In the genomic region with DNA sequence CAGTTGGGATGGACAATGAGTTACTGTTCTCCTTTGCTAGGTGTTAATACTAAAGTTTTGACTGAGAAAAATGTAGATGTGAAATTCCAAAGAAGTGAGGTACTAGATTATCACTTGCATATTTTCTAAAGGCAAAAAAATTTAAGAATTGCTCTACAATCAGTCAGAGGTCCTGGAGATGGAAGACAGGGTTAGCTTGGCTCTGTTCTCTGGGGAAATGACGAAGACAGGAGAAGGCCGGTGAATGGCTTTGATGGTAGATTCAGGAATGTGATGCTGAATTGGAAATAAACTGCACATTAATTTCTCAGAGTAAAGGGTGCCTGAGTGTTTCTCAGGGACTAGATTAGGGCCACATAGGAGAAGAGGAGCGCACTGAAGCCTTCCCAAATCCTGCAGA, we compare ENCODE assay signal across 34 cellular contexts.
"Had no signal": no experiment of that assay in that cellular context is flagged by ENCODE, and none has a peak within 500 bp of the region (broad histone marks: within the 10 kb centered on the region; RNA-seq: fewer than 3 reads in every experiment).

No MANE protein-coding gene starts in this region.

- H3K79me2 ChIP-seq: hepatocyte had no signal

- H2AFZ ChIP-seq: hepatocyte had no signal

- H3K9me3 ChIP-seq: ascending aorta, esophagus muscularis mucosa, gastrocnemius medialis had no signal

- FAIRE-seq: bronchial epithelial cell had no signal

- H3K9me3 Mint-ChIP-seq: activated CD4-positive, alpha-beta memory T cell treated with anti-CD3 and anti-CD28 coated beads for 36 hours; activated naive CD8-positive, alpha-beta T cell treated with anti-CD3 and anti-CD28 coated beads, Interleukin-2, amount 10 ng/mL, durations not matched to agents 7 days and 5 days; activated T-helper 17 cell treated with anti-CD3 and anti-CD28 coated beads, Interleukin-2, amount 50 U/mL, for 72 hours; central memory CD8-positive, alpha-beta T cell; dendritic cell treated with granulocyte-macrophage colony-stimulating factor and Interleukin-4, amounts not matched to agents 40 ng/mL and 50 ng/mL, for 4 days; T-helper 2 cell treated with Interferon-gamma antibody and Interleukin-4, amounts not matched to agents 5 μg/mL and 100 μg/mL, for 36 hours had no signal

- H3K4me2 ChIP-seq: hepatocyte had no signal

- DNase-seq: activated CD4-positive, alpha-beta memory T cell treated with anti-CD3 and anti-CD28 coated beads for 36 hours; activated CD4-positive, alpha-beta T cell treated with anti-CD3 and anti-CD28 coated beads for 36 hours; activated CD4-positive, alpha-beta T cell treated with anti-CD3 and anti-CD28 coated beads, Interleukin-2, amount 10 ng/mL, durations not matched to agents 24 days and 14 days; activated CD4-positive, CD25-positive, alpha-beta regulatory T cell; activated CD4-positive, CD25-positive, alpha-beta regulatory T cell treated with anti-CD3 and anti-CD28 coated beads, Interleukin-2, amount 50 U/mL, for 72 hours; activated CD8-positive, alpha-beta memory T cell treated with anti-CD3 and anti-CD28 coated beads, Interleukin-2, amount 10 ng/mL, durations not matched to agents 7 days and 5 days; activated CD8-positive, alpha-beta memory T cell treated with anti-CD3 and anti-CD28 coated beads, Interleukin-2, amount 50 U/mL, for 4 hours; activated CD8-positive, alpha-beta T cell treated with anti-CD3 and anti-CD28 coated beads, Interleukin-2, amount 10 ng/mL, durations not matched to agents 7 days and 5 days; activated effector memory CD4-positive, alpha-beta T cell treated with Interleukin-2 at 50 U/mL for 16 hours; activated gamma-delta T cell treated with Interleukin-2 at 50 U/mL for 16 hours; activated naive CD4-positive, alpha-beta T cell treated with anti-CD3 and anti-CD28 coated beads for 36 hours; activated naive CD8-positive, alpha-beta T cell treated with anti-CD3 and anti-CD28 coated beads, Interleukin-2, amount 10 ng/mL, durations not matched to agents 7 days and 5 days; activated T-cell treated with anti-CD3 and anti-CD28 coated beads, Interleukin-2, amount 50 U/mL, for 1 hour; brain microvascular endothelial cell; dorsolateral prefrontal cortex; effector memory CD4-positive, alpha-beta T cell; erythroblast; foreskin keratinocyte; gastrocnemius medialis; glutamatergic neuron; heart right ventricle; T-helper 1 cell; T-helper 17 cell; T1000 had no signal

- ATAC-seq: activated CD4-positive, alpha-beta T cell treated with anti-CD3 and anti-CD28 coated beads for 36 hours; activated CD8-positive, alpha-beta memory T cell treated with anti-CD3 and anti-CD28 coated beads, Interleukin-2, amount 10 ng/mL, durations not matched to agents 7 days and 5 days; activated CD8-positive, alpha-beta T cell treated with anti-CD3 and anti-CD28 coated beads, Interleukin-2, amount 10 ng/mL, durations not matched to agents 7 days and 5 days; activated naive CD4-positive, alpha-beta T cell treated with anti-CD3 and anti-CD28 coated beads, Interleukin-2, amount 50 U/mL, for 72 hours; activated T-helper 17 cell treated with anti-CD3 and anti-CD28 coated beads, Interleukin-2, amount 50 U/mL, for 72 hours; foreskin keratinocyte; gastrocnemius medialis; heart right ventricle; T-helper 17 cell had no signal

- H3K27ac ChIP-seq: ascending aorta, brain microvascular endothelial cell, coronary artery, dorsolateral prefrontal cortex, esophagus muscularis mucosa, foreskin keratinocyte, gastrocnemius medialis, heart right ventricle, hepatocyte had no signal

- H3K4me3 ChIP-seq: ascending aorta, coronary artery, dorsolateral prefrontal cortex, esophagus muscularis mucosa, gastrocnemius medialis, heart right ventricle, hepatocyte had no signal

- H3K4me1 Mint-ChIP-seq: activated CD4-positive, alpha-beta T cell treated with anti-CD3 and anti-CD28 coated beads for 36 hours; activated CD8-positive, alpha-beta memory T cell treated with anti-CD3 and anti-CD28 coated beads, Interleukin-2, amount 10 ng/mL, durations not matched to agents 7 days and 5 days; activated T-helper 17 cell treated with anti-CD3 and anti-CD28 coated beads, Interleukin-2, amount 50 U/mL, for 72 hours; central memory CD8-positive, alpha-beta T cell; T-helper 17 cell had no signal

- H3K4me1 ChIP-seq: ascending aorta, esophagus muscularis mucosa, foreskin keratinocyte, gastrocnemius medialis, heart right ventricle had no signal

- H3K27me3 Mint-ChIP-seq: activated CD4-positive, alpha-beta memory T cell treated with anti-CD3 and anti-CD28 coated beads for 36 hours; activated CD4-positive, alpha-beta T cell treated with anti-CD3 and anti-CD28 coated beads for 36 hours; dendritic cell treated with granulocyte-macrophage colony-stimulating factor and Interleukin-4, amounts not matched to agents 40 ng/mL and 50 ng/mL, for 4 days had no signal

- H3K27me3 ChIP-seq: ascending aorta, brain microvascular endothelial cell, gastrocnemius medialis, hepatocyte had no signal

- H3K36me3 Mint-ChIP-seq: activated CD4-positive, alpha-beta memory T cell treated with anti-CD3 and anti-CD28 coated beads for 36 hours; activated CD8-positive, alpha-beta memory T cell treated with anti-CD3 and anti-CD28 coated beads, Interleukin-2, amount 10 ng/mL, durations not matched to agents 7 days and 5 days had no signal

- H3K27ac Mint-ChIP-seq: activated CD4-positive, alpha-beta memory T cell treated with anti-CD3 and anti-CD28 coated beads for 36 hours; activated CD4-positive, alpha-beta T cell treated with anti-CD3 and anti-CD28 coated beads for 36 hours; activated CD4-positive, alpha-beta T cell treated with anti-CD3 and anti-CD28 coated beads, Interleukin-2, amount 10 ng/mL, durations not matched to agents 24 days and 14 days; activated CD8-positive, alpha-beta memory T cell treated with anti-CD3 and anti-CD28 coated beads, Interleukin-2, amount 10 ng/mL, durations not matched to agents 7 days and 5 days; activated CD8-positive, alpha-beta T cell treated with anti-CD3 and anti-CD28 coated beads, Interleukin-2, amount 10 ng/mL, durations not matched to agents 7 days and 5 days; activated naive CD4-positive, alpha-beta T cell treated with anti-CD3 and anti-CD28 coated beads for 36 hours; activated naive CD4-positive, alpha-beta T cell treated with anti-CD3 and anti-CD28 coated beads, Interleukin-2, amount 50 U/mL, for 72 hours; activated naive CD8-positive, alpha-beta T cell treated with anti-CD3 and anti-CD28 coated beads, Interleukin-2, amount 10 ng/mL, durations not matched to agents 7 days and 5 days; activated T-helper 17 cell treated with anti-CD3 and anti-CD28 coated beads, Interleukin-2, amount 50 U/mL, for 72 hours; dendritic cell treated with granulocyte-macrophage colony-stimulating factor and Interleukin-4, amounts not matched to agents 40 ng/mL and 50 ng/mL, for 4 days; T-helper 17 cell; T-helper 2 cell treated with Interferon-gamma antibody and Interleukin-4, amounts not matched to agents 5 μg/mL and 100 μg/mL, for 36 hours had no signal

- H3K36me3 ChIP-seq: ascending aorta, brain microvascular endothelial cell, esophagus muscularis mucosa, gastrocnemius medialis, heart right ventricle had no signal

- H3K4me3 Mint-ChIP-seq: activated CD4-positive, alpha-beta memory T cell treated with anti-CD3 and anti-CD28 coated beads for 36 hours; activated CD4-positive, alpha-beta T cell treated with anti-CD3 and anti-CD28 coated beads for 36 hours; activated CD4-positive, alpha-beta T cell treated with anti-CD3 and anti-CD28 coated beads, Interleukin-2, amount 10 ng/mL, durations not matched to agents 24 days and 14 days; activated CD8-positive, alpha-beta memory T cell treated with anti-CD3 and anti-CD28 coated beads, Interleukin-2, amount 10 ng/mL, durations not matched to agents 7 days and 5 days; activated CD8-positive, alpha-beta T cell treated with anti-CD3 and anti-CD28 coated beads, Interleukin-2, amount 10 ng/mL, durations not matched to agents 7 days and 5 days; activated naive CD4-positive, alpha-beta T cell treated with anti-CD3 and anti-CD28 coated beads for 36 hours; activated naive CD8-positive, alpha-beta T cell treated with anti-CD3 and anti-CD28 coated beads, Interleukin-2, amount 10 ng/mL, durations not matched to agents 7 days and 5 days; activated T-helper 17 cell treated with anti-CD3 and anti-CD28 coated beads, Interleukin-2, amount 50 U/mL, for 72 hours; central memory CD8-positive, alpha-beta T cell; dendritic cell treated with granulocyte-macrophage colony-stimulating factor and Interleukin-4, amounts not matched to agents 40 ng/mL and 50 ng/mL, for 4 days; T-helper 17 cell; T-helper 2 cell treated with Interferon-gamma antibody and Interleukin-4, amounts not matched to agents 5 μg/mL and 100 μg/mL, for 36 hours had no signal
